8 cellular contexts compared by ENCODE assay signal in the genomic region with DNA sequence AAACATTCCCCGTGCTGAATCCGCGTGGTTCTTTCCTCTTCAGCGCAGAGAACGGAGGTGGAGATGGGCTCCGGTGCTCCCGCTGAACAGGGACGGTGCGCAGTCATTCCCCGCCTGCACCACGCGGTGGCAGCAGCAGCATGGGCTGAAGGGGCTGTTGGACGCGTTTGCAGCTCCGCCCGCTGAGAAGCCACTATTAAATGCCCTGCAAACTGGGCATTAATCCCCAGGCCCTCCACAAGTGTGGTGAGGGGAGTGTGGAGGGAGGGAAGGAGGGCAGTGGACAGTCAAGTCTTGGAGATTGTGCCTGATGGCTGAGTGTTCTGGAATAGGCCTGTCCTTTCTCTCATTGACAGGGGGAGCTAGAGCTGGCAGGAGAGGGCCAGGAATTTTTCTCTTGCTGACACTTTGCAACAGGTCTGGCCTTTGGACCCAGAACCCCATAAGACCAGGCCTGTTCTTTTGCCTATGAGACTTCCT.
DNase-seq lines count a peak whose midpoint lies in the region; ATAC-seq and TF ChIP-seq lines count a peak whose summit lies in the region.

No MANE protein-coding gene starts in this region.

- peak; percentile 85 for ATAC-seq in GM21723 (IDR thresholded peaks at IDR 0.05; ENCODE audit: unreplicated experiment)

- TF ChIP-seq EP300 in Ishikawa (IDR thresholded peaks at IDR 0.05; ENCODE audit: borderline replicate concordance): no peak

- H3K4me3 ChIP-seq in SJCRH30 (no peak overlapping the region), osteoblast (ENCODE audit: insufficient read depth, low read length) (peak overlapping the region; percentile 67), tibial artery (peak overlapping the region; percentile 42 to 54)

- DNase-seq in Daoy (ENCODE audit: low read depth) (peak; percentile 97), SJCRH30 (peak; percentile 72 to 86), activated gamma-delta T cell treated with Interleukin-2 at 50 U/mL for 16 hours (peak; percentile 50), glomerular endothelial cell (ENCODE audit: extremely low read depth, low read depth, low spot score) (peak; percentile 31), osteoblast (ENCODE audit: insufficient read length, low spot score, missing footprints) (peak; percentile 90), tibial artery (peak; percentile 86 to 88)

- H3K27me3 ChIP-seq in SJCRH30: 0 out of 2 replicates have a peak, but pooled peaks cover 5% of the 10 kb centered on the region
- no peaks in the 10 kb centered on the region for H3K27me3 ChIP-seq in osteoblast (ENCODE audit: insufficient read depth, low read length)
- no peaks in the 10 kb centered on the region for H3K27me3 ChIP-seq in tibial artery

- H3K4me1 ChIP-seq in SJCRH30 (no peaks in the 10 kb centered on the region; the same call in 1 of the 2 replicates), osteoblast (ENCODE audit: insufficient read depth, low read length) (peaks cover 12% of the 10 kb centered on the region), tibial artery (peaks cover 0 to 26% (median 10%) of the 10 kb centered on the region in 4 donors)

- intact Hi-C loops in tibial artery (cut with DNase I; ENCODE audit: low total_unique reads): loop anchor here (5.0 kb wide), 1 partner anchor 899 kb away; no protein-coding TSS in a partner anchor

- H3K27ac ChIP-seq in SJCRH30 (no peak overlapping the region), osteoblast (ENCODE audit: low read depth, low read length) (peak overlapping the region; percentile 19), tibial artery (peak overlapping the region in 1 of 2 donors; percentile 60)

- H3K4me2 ChIP-seq in osteoblast (ENCODE audit: insufficient read depth, low read length): peak overlapping the region; percentile 89

- H3K36me3 ChIP-seq in SJCRH30 (no peaks in the 10 kb centered on the region), osteoblast (ENCODE audit: insufficient read depth, low read length) (no peaks in the 10 kb centered on the region), tibial artery (no peaks in the 10 kb centered on the region)

- peak overlapping the region; percentile 79 for H2AFZ ChIP-seq in osteoblast (ENCODE audit: low read length)

- TF ChIP-seq CTCF in osteoblast (IDR thresholded peaks at IDR 0.05; ENCODE audit: extremely low read depth, low read depth, low read length): peak; percentile 99
- peak; percentile 92 to 98 for TF ChIP-seq CTCF in tibial artery (IDR thresholded peaks at IDR 0.05)

- no peaks in the 10 kb centered on the region for H4K20me1 ChIP-seq in osteoblast (ENCODE audit: insufficient read depth, low read length)

- H3K79me2 ChIP-seq in osteoblast (ENCODE audit: insufficient read depth, low read length): no peaks in the 10 kb centered on the region

- H3K9me3 ChIP-seq in SJCRH30 (replicated peaks) (no peaks in the 10 kb centered on the region), osteoblast (ENCODE audit: low read depth, low read length) (no peaks in the 10 kb centered on the region), tibial artery (no peaks in the 10 kb centered on the region)

- TF ChIP-seq RAD21 in Ishikawa (IDR thresholded peaks at IDR 0.05; ENCODE audit: low read depth): peak; percentile 83

TF ChIP-seq in Ishikawa, 13 proteins besides CTCF, POLR2A, EP300 and RAD21:
- TF ChIP-seq CEBPB (IDR thresholded peaks at IDR 0.05): no peak
- TF ChIP-seq NFIC (IDR thresholded peaks at IDR 0.05): no peak
- TF ChIP-seq ZBTB7A (IDR thresholded peaks at IDR 0.05; ENCODE audit: low read depth): no peak
- TF ChIP-seq TAF1 (IDR thresholded peaks at IDR 0.05; ENCODE audit: low read depth): no peak
- no peak for TF ChIP-seq TEAD4 (IDR thresholded peaks at IDR 0.05)
- no peak for TF ChIP-seq EGR1 (IDR thresholded peaks at IDR 0.05)
- no peak for TF ChIP-seq REST (IDR thresholded peaks at IDR 0.05; ENCODE audit: low read depth)
- no peak for TF ChIP-seq MAX (IDR thresholded peaks at IDR 0.05)
- TF ChIP-seq TCF12 (IDR thresholded peaks at IDR 0.05; ENCODE audit: low read depth): no peak
- TF ChIP-seq, protein P1, sequence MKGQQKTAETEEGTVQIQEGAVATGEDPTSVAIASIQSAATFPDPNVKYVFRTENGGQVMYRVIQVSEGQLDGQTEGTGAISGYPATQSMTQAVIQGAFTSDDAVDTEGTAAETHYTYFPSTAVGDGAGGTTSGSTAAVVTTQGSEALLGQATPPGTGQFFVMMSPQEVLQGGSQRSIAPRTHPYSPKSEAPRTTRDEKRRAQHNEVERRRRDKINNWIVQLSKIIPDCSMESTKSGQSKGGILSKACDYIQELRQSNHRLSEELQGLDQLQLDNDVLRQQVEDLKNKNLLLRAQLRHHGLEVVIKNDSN (IDR thresholded peaks at IDR 0.05): no peak
- TF ChIP-seq YY1 (IDR thresholded peaks at IDR 0.05; ENCODE audit: low read depth): no peak
- TF ChIP-seq FOXM1 (IDR thresholded peaks at IDR 0.05; ENCODE audit: borderline replicate concordance, low read depth): no peak
- no peak for TF ChIP-seq CREB1 (IDR thresholded peaks at IDR 0.05; ENCODE audit: low read depth)

Comparison
In these comparisons a context has a peak if more than half of its experiments do, and no peak if none do; other contexts are left out.
1. DNase-seq: peak in every context shown above with its lines; median percentile 97 in Daoy; 90 in osteoblast; 87 in tibial artery; 79 in SJCRH30; 50 in activated gamma-delta T cell treated with Interleukin-2 at 50 U/mL for 16 hours; 31 in glomerular endothelial cell.